Comparison of ENCODE assay signal across 2 cellular contexts in the genomic region with DNA sequence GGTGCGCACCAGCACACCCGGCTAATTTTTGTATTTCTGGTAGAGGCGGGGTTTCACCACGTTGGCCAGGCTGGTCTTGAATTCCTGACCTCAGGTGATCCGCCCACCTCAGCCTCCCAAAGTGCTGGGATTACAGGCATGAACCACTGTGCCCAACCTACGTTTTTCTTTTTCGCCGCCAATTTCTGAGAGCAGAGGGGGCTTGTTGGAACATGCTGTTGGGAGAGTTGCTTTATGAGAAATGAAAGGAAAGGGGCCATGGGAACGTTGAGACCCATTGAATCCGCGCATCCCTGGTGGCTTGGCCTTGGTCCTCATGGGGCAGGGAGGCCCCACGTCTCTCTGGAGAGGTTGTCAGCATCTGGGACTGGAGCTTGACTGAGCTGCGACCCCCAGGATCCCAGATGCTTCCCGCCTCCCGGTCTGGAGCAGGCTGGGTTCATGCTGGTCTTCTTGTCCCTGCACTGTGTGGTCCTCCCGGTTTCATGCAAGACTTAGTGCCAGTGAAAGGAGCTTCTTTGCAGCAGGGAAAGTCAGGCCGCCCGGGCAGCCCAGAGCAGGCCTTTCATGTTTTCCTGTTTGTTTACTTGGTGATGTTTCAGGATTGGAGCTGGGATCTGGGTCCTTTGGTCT.
TF ChIP-seq lines count a peak whose summit lies in the region.

No MANE protein-coding gene starts in this region.

TF ChIP-seq in SK-N-SH, 30 proteins besides CTCF, POLR2A, EP300 and RAD21 (continued from another document):
- TF ChIP-seq, protein P1, sequence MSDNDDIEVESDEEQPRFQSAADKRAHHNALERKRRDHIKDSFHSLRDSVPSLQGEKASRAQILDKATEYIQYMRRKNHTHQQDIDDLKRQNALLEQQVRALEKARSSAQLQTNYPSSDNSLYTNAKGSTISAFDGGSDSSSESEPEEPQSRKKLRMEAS (IDR thresholded peaks at IDR 0.05; ENCODE audit: low read depth): no peak
- TF ChIP-seq, protein P2, sequence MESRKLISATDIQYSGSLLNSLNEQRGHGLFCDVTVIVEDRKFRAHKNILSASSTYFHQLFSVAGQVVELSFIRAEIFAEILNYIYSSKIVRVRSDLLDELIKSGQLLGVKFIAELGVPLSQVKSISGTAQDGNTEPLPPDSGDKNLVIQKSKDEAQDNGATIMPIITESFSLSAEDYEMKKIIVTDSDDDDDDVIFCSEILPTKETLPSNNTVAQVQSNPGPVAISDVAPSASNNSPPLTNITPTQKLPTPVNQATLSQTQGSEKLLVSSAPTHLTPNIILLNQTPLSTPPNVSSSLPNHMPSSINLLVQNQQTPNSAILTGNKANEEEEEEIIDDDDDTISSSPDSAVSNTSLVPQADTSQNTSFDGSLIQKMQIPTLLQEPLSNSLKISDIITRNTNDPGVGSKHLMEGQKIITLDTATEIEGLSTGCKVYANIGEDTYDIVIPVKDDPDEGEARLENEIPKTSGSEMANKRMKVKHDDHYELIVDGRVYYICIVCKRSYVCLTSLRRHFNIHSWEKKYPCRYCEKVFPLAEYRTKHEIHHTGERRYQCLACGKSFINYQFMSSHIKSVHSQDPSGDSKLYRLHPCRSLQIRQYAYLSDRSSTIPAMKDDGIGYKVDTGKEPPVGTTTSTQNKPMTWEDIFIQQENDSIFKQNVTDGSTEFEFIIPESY (IDR thresholded peaks at IDR 0.05; ENCODE audit: borderline replicate concordance, low read depth): no peak
- TF ChIP-seq SMC3 (IDR thresholded peaks at IDR 0.05; ENCODE audit: low read depth, low read length) (no peak), RCOR1 (IDR thresholded peaks at IDR 0.05; ENCODE audit: low read length) (no peak), RFX5 (IDR thresholded peaks at IDR 0.05; ENCODE audit: low read length) (no peak), ELF1 (IDR thresholded peaks at IDR 0.05) (no peak), FOXM1 (IDR thresholded peaks at IDR 0.05; ENCODE audit: low read depth) (no peak)
- TF ChIP-seq, protein P3, sequence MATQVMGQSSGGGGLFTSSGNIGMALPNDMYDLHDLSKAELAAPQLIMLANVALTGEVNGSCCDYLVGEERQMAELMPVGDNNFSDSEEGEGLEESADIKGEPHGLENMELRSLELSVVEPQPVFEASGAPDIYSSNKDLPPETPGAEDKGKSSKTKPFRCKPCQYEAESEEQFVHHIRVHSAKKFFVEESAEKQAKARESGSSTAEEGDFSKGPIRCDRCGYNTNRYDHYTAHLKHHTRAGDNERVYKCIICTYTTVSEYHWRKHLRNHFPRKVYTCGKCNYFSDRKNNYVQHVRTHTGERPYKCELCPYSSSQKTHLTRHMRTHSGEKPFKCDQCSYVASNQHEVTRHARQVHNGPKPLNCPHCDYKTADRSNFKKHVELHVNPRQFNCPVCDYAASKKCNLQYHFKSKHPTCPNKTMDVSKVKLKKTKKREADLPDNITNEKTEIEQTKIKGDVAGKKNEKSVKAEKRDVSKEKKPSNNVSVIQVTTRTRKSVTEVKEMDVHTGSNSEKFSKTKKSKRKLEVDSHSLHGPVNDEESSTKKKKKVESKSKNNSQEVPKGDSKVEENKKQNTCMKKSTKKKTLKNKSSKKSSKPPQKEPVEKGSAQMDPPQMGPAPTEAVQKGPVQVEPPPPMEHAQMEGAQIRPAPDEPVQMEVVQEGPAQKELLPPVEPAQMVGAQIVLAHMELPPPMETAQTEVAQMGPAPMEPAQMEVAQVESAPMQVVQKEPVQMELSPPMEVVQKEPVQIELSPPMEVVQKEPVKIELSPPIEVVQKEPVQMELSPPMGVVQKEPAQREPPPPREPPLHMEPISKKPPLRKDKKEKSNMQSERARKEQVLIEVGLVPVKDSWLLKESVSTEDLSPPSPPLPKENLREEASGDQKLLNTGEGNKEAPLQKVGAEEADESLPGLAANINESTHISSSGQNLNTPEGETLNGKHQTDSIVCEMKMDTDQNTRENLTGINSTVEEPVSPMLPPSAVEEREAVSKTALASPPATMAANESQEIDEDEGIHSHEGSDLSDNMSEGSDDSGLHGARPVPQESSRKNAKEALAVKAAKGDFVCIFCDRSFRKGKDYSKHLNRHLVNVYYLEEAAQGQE (IDR thresholded peaks at IDR 0.05; ENCODE audit: low read depth, low read length): no peak
- TF ChIP-seq, protein P4, sequence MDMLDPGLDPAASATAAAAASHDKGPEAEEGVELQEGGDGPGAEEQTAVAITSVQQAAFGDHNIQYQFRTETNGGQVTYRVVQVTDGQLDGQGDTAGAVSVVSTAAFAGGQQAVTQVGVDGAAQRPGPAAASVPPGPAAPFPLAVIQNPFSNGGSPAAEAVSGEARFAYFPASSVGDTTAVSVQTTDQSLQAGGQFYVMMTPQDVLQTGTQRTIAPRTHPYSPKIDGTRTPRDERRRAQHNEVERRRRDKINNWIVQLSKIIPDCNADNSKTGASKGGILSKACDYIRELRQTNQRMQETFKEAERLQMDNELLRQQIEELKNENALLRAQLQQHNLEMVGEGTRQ (IDR thresholded peaks at IDR 0.05; ENCODE audit: borderline replicate concordance, low read depth, low read length): no peak
- TF ChIP-seq, protein P5, sequence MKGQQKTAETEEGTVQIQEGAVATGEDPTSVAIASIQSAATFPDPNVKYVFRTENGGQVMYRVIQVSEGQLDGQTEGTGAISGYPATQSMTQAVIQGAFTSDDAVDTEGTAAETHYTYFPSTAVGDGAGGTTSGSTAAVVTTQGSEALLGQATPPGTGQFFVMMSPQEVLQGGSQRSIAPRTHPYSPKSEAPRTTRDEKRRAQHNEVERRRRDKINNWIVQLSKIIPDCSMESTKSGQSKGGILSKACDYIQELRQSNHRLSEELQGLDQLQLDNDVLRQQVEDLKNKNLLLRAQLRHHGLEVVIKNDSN (IDR thresholded peaks at IDR 0.05; ENCODE audit: borderline replicate concordance, low read depth): no peak
- TF ChIP-seq, protein P6, sequence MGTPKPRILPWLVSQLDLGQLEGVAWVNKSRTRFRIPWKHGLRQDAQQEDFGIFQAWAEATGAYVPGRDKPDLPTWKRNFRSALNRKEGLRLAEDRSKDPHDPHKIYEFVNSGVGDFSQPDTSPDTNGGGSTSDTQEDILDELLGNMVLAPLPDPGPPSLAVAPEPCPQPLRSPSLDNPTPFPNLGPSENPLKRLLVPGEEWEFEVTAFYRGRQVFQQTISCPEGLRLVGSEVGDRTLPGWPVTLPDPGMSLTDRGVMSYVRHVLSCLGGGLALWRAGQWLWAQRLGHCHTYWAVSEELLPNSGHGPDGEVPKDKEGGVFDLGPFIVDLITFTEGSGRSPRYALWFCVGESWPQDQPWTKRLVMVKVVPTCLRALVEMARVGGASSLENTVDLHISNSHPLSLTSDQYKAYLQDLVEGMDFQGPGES (IDR thresholded peaks at IDR 0.05; ENCODE audit: low read depth, low read length): no peak

TF ChIP-seq in SK-N-SH treated with all-trans-retinoic acid at 6 μM for 48 hours, 23 proteins besides CTCF, POLR2A, EP300 and RAD21 (continued from another document):
- TF ChIP-seq, protein P7, sequence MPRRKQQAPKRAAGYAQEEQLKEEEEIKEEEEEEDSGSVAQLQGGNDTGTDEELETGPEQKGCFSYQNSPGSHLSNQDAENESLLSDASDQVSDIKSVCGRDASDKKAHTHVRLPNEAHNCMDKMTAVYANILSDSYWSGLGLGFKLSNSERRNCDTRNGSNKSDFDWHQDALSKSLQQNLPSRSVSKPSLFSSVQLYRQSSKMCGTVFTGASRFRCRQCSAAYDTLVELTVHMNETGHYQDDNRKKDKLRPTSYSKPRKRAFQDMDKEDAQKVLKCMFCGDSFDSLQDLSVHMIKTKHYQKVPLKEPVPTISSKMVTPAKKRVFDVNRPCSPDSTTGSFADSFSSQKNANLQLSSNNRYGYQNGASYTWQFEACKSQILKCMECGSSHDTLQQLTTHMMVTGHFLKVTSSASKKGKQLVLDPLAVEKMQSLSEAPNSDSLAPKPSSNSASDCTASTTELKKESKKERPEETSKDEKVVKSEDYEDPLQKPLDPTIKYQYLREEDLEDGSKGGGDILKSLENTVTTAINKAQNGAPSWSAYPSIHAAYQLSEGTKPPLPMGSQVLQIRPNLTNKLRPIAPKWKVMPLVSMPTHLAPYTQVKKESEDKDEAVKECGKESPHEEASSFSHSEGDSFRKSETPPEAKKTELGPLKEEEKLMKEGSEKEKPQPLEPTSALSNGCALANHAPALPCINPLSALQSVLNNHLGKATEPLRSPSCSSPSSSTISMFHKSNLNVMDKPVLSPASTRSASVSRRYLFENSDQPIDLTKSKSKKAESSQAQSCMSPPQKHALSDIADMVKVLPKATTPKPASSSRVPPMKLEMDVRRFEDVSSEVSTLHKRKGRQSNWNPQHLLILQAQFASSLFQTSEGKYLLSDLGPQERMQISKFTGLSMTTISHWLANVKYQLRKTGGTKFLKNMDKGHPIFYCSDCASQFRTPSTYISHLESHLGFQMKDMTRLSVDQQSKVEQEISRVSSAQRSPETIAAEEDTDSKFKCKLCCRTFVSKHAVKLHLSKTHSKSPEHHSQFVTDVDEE (CRISPR knock-in tag; IDR thresholded peaks at IDR 0.05): no peak
- TF ChIP-seq ARNTL (CRISPR knock-in tag; IDR thresholded peaks at IDR 0.05; ENCODE audit: borderline replicate concordance, low read depth): no peak
- no peak for TF ChIP-seq PPARA (CRISPR knock-in tag; IDR thresholded peaks at IDR 0.05; ENCODE audit: borderline replicate concordance)
- TF ChIP-seq, protein P8, sequence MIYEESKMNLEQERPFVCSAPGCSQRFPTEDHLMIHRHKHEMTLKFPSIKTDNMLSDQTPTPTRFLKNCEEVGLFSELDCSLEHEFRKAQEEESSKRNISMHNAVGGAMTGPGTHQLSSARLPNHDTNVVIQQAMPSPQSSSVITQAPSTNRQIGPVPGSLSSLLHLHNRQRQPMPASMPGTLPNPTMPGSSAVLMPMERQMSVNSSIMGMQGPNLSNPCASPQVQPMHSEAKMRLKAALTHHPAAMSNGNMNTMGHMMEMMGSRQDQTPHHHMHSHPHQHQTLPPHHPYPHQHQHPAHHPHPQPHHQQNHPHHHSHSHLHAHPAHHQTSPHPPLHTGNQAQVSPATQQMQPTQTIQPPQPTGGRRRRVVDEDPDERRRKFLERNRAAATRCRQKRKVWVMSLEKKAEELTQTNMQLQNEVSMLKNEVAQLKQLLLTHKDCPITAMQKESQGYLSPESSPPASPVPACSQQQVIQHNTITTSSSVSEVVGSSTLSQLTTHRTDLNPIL (CRISPR knock-in tag; IDR thresholded peaks at IDR 0.05; ENCODE audit: low read depth): no peak
- TF ChIP-seq, protein P9, sequence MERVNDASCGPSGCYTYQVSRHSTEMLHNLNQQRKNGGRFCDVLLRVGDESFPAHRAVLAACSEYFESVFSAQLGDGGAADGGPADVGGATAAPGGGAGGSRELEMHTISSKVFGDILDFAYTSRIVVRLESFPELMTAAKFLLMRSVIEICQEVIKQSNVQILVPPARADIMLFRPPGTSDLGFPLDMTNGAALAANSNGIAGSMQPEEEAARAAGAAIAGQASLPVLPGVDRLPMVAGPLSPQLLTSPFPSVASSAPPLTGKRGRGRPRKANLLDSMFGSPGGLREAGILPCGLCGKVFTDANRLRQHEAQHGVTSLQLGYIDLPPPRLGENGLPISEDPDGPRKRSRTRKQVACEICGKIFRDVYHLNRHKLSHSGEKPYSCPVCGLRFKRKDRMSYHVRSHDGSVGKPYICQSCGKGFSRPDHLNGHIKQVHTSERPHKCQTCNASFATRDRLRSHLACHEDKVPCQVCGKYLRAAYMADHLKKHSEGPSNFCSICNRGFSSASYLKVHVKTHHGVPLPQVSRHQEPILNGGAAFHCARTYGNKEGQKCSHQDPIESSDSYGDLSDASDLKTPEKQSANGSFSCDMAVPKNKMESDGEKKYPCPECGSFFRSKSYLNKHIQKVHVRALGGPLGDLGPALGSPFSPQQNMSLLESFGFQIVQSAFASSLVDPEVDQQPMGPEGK (CRISPR knock-in tag; IDR thresholded peaks at IDR 0.05; ENCODE audit: borderline replicate concordance): no peak
- no peak for TF ChIP-seq CSDC2 (CRISPR knock-in tag; IDR thresholded peaks at IDR 0.05)
- TF ChIP-seq BACH2 (CRISPR knock-in tag; IDR thresholded peaks at IDR 0.05; ENCODE audit: borderline replicate concordance): no peak
- no peak for TF ChIP-seq SNAI2 (CRISPR knock-in tag; IDR thresholded peaks at IDR 0.05)
- TF ChIP-seq, protein P10, sequence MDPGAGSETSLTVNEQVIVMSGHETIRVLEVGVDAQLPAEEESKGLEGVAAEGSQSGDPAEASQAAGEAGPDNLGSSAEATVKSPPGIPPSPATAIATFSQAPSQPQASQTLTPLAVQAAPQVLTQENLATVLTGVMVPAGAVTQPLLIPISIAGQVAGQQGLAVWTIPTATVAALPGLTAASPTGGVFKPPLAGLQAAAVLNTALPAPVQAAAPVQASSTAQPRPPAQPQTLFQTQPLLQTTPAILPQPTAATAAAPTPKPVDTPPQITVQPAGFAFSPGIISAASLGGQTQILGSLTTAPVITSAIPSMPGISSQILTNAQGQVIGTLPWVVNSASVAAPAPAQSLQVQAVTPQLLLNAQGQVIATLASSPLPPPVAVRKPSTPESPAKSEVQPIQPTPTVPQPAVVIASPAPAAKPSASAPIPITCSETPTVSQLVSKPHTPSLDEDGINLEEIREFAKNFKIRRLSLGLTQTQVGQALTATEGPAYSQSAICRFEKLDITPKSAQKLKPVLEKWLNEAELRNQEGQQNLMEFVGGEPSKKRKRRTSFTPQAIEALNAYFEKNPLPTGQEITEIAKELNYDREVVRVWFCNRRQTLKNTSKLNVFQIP (CRISPR knock-in tag; IDR thresholded peaks at IDR 0.05; ENCODE audit: borderline replicate concordance, low read depth): no peak
